Comparison of ENCODE assay signal across 22 cellular contexts in the genomic region with DNA sequence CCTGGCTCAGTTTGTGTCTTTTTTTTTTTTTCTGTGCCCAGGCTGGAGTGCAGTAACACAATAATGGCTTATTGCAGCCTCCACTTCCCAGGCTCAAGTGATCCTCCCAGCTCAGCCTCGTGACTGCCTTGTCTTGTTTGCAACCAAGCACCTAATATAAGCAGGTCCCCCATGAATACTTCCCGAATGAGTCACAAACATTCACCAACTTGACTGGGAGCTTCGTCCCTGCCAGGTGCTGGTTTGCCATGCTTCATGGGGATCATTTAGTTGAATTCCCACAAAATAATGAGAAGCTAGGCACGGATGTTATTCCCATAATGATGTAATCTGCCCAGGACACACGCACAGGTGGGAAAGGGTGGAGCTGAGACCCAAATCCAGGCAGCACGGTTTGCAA.
A peak's percentile ranks its signal among the peaks of the same experiment; 100 is the strongest.
DNase-seq lines count a peak whose midpoint lies in the region; ATAC-seq and TF ChIP-seq lines count a peak whose summit lies in the region.
"Had no signal": no experiment of that assay in that cellular context is flagged by ENCODE, and none has a peak within 500 bp of the region (broad histone marks: within the 10 kb centered on the region; RNA-seq: fewer than 3 reads in every experiment).

No MANE protein-coding gene starts in this region.

- POLR2A ChIA-PET in MCF 10A (lab: Yijun Ruan, JAX): interaction anchor here (0.6 kb wide), 1 partner anchor 1080 kb away, joined by 3 read pairs; no protein-coding TSS in a partner anchor

- no peaks in the 10 kb centered on the region for H3K4me1 Mint-ChIP-seq in MCF 10A (ENCODE audit: insufficient read depth, unreplicated experiment)
- H3K4me1 Mint-ChIP-seq: CD8-positive, alpha-beta memory T cell; H9 had no signal

- no peaks in the 10 kb centered on the region for H4K20me1 ChIP-seq in mammary epithelial cell (ENCODE audit: insufficient read depth, low read length)

- no peak overlapping the region for H3K4me2 ChIP-seq in mammary epithelial cell (ENCODE audit: insufficient read depth, low read depth, low read length)

- peaks cover 38% of the 10 kb centered on the region for H3K27me3 Mint-ChIP-seq in MCF 10A (ENCODE audit: insufficient read depth, unreplicated experiment)

- 50% methylated on average over 6 of the region's 6 CpGs for WGBS in mammary epithelial cell (ENCODE audit: low coverage, missing lambda C conversion rate)

- H3K4me1 ChIP-seq in mammary epithelial cell (ENCODE audit: insufficient read depth, low read length): no peaks in the 10 kb centered on the region

- H3K4me3 ChIP-seq in mammary epithelial cell (replicated peaks in 1 of 3; ENCODE audit: insufficient read depth in 1 of 3, low read depth in 2 of 3, low read length in 3 of 3): no peak overlapping the region
- H3K4me3 ChIP-seq in foreskin fibroblast (ENCODE audit: low read depth in 1 of 2, low read length in 2 of 2): no peak overlapping the region

- BruUV-seq in mammary epithelial cell (replicated peaks; lab: Mats Ljungman, UMichigan) (no TSS peak), MCF 10A (replicated peaks; lab: Mats Ljungman, UMichigan) (no TSS peak)

- H3K79me2 ChIP-seq in mammary epithelial cell (ENCODE audit: insufficient read depth, low read length): no peaks in the 10 kb centered on the region

- in situ Hi-C loops in mammary epithelial cell (cut with MboI; ENCODE audit: low sequenced_read_pairs in 2 of 2): no loop called here

- dilution Hi-C loops in mammary epithelial cell (cut with HindIII; ENCODE audit: low sequenced_read_pairs): no loop called here

- no peaks in the 10 kb centered on the region for H3K36me3 ChIP-seq in mammary epithelial cell (ENCODE audit: insufficient read depth, low read length)

- peak; percentile 8 for DNase-seq in mammary epithelial cell
- DNase-seq in MCF 10A (ENCODE audit: unreplicated experiment): no peak
- peak; percentile 69 for DNase-seq in M059J (ENCODE audit: low read depth)
- peak; percentile 12 for DNase-seq in astrocyte of the hippocampus (ENCODE audit: low read depth, low spot score)
- no peak for DNase-seq in epidermal melanocyte (ENCODE audit: insufficient read length, low spot score)
- DNase-seq in foreskin fibroblast: no peak
- DNase-seq in left colon: no peak
- DNase-seq in NCI-H774 (lab: John Stamatoyannopoulos, UW): no peak
- DNase-seq: CD8-positive, alpha-beta memory T cell; EL; H9; Karpas-422; NCI-H1092 treated with DMSO at 0.1 percent for 48 hours; NCI-H1436 treated with DMSO at 0.1 percent for 48 hours; NCI-H2029 treated with DMSO at 0.1 percent for 48 hours; NCI-H226; NCI-H524; NCI-H82; Right ventricle myocardium superior; T-helper 17 cell had no signal

- no peak overlapping the region for H3K9ac ChIP-seq in mammary epithelial cell (ENCODE audit: insufficient read depth, low read length)

- no peak for ATAC-seq in left colon
- ATAC-seq: T-helper 17 cell had no signal

- no peaks in the 10 kb centered on the region for H3K9me3 ChIP-seq in mammary epithelial cell (replicated peaks; ENCODE audit: insufficient read depth, low read length)

- peaks cover 6% of the 10 kb centered on the region for H3K36me3 Mint-ChIP-seq in MCF 10A (ENCODE audit: insufficient read depth, unreplicated experiment)
- H3K36me3 Mint-ChIP-seq: CD8-positive, alpha-beta memory T cell had no signal

- H3K9me3 Mint-ChIP-seq in MCF 10A (ENCODE audit: unreplicated experiment): peaks cover 8% of the 10 kb centered on the region
- H3K9me3 Mint-ChIP-seq: H9 had no signal

- no peak overlapping the region for H3K27ac Mint-ChIP-seq in MCF 10A (ENCODE audit: low read depth, unreplicated experiment)
- H3K27ac Mint-ChIP-seq: CD8-positive, alpha-beta memory T cell; H9; T-helper 17 cell had no signal

- H3K27ac ChIP-seq in mammary epithelial cell (ENCODE audit: insufficient read depth, low read depth, low read length): no peak overlapping the region
- H3K27ac ChIP-seq: 22Rv1, C4-2B had no signal

- no peaks in the 10 kb centered on the region for H3K27me3 ChIP-seq in mammary epithelial cell (ENCODE audit: insufficient read depth, low read length)

- intact Hi-C loops in mammary epithelial cell (cut with micrococcal nuclease): no loop called here
- intact Hi-C loops in MCF 10A (cut with micrococcal nuclease): no loop called here
- intact Hi-C loops in left colon (cut with DNase I, micrococcal nuclease): no loop called here

- CTCF ChIA-PET in mammary epithelial cell (lab: Charles Lee; ENCODE audit: low non-redundant PET): no interaction called here
- CTCF ChIA-PET in MCF 10A (lab: Yijun Ruan, JAX): no interaction called here

- TF ChIP-seq CTCF in mammary epithelial cell (conservative IDR thresholded peaks at IDR 0.05 in 1 of 2, IDR thresholded peaks at IDR 0.05 in 1 of 2; ENCODE audit: extremely low read depth in 1 of 2, insufficient read depth in 1 of 2, low read depth in 1 of 2, low read length in 2 of 2) (no peak), MCF 10A (IDR thresholded peaks at IDR 0.05; ENCODE audit: unreplicated experiment) (no peak), foreskin fibroblast (IDR thresholded peaks at IDR 0.05; ENCODE audit: low read depth, low read length) (no peak)

- H2AFZ ChIP-seq in mammary epithelial cell (ENCODE audit: low read depth, low read length): no peak overlapping the region

- H3K4me3 Mint-ChIP-seq in MCF 10A (ENCODE audit: unreplicated experiment): no peak overlapping the region
- H3K4me3 Mint-ChIP-seq: CD8-positive, alpha-beta memory T cell; H9; T-helper 17 cell had no signal

Comparison
In these comparisons a context has a peak if more than half of its experiments do, and no peak if none do; other contexts are left out.
1. DNase-seq: peak in mammary epithelial cell (single experiment), M059J (single experiment) and astrocyte of the hippocampus (single experiment); none in MCF 10A (single experiment), epidermal melanocyte (single experiment), foreskin fibroblast (0 of 2), left colon (0 of 2) and NCI-H774 (single experiment).